22 cellular contexts compared by ENCODE assay signal in genomic region chr12:15114501-15114900, GRCh38.
DNase-seq lines count a peak whose midpoint lies in the region; ATAC-seq lines count a peak whose summit lies in the region.
"Had no signal": no experiment of that assay in that cellular context is flagged by ENCODE, and none has a peak within 500 bp of the region (broad histone marks: within the 10 kb centered on the region; RNA-seq: fewer than 3 reads in every experiment).

No MANE protein-coding gene starts in this region.

- no peak overlapping the region for H3K4ac ChIP-seq in trophoblast cell (ENCODE audit: low read depth, low read length)

- H4K12ac ChIP-seq in trophoblast cell (ENCODE audit: low read depth, low read length), result no peak overlapping the region

- H3K27me3 Mint-ChIP-seq in activated T-cell treated with anti-CD3 and anti-CD28 coated beads, Interleukin-2, amount 50 U/mL, for 72 hours (ENCODE audit: low read depth), result peaks cover 14% of the 10 kb centered on the region

- H3K9me3 Mint-ChIP-seq in activated T-cell treated with anti-CD3 and anti-CD28 coated beads, Interleukin-2, amount 50 U/mL, for 72 hours, result no peaks in the 10 kb centered on the region
- H3K9me3 Mint-ChIP-seq: CD4-positive, alpha-beta memory T cell had no signal

- no peak overlapping the region for H2AFZ ChIP-seq in trophoblast cell (ENCODE audit: insufficient read depth, low read length, poor library complexity)
- H2AFZ ChIP-seq: GM23248 had no signal

- no peak overlapping the region for H2AK5ac ChIP-seq in trophoblast cell (ENCODE audit: low read length)

- no peak overlapping the region for H4K91ac ChIP-seq in trophoblast cell (ENCODE audit: low read depth, low read length)

- H3K27ac Mint-ChIP-seq in activated T-cell treated with anti-CD3 and anti-CD28 coated beads, Interleukin-2, amount 50 U/mL, for 72 hours, result no peak overlapping the region
- H3K27ac Mint-ChIP-seq: CD14-positive monocyte; CD4-positive, alpha-beta memory T cell; HFFc6 had no signal

- no peaks in the 10 kb centered on the region for H3K4me1 ChIP-seq in trophoblast cell (ENCODE audit: control insufficient read depth in 1 of 2, insufficient read depth in 2 of 2, low read length in 2 of 2)
- H3K4me1 ChIP-seq: BLaER1 treated with 17β-estradiol and CSF1 and Interleukin-3, amounts not matched to agents 10 nM and 100 nM; HAP-1 had no signal

- no peak overlapping the region for H3K18ac ChIP-seq in trophoblast cell (ENCODE audit: low read length)

- no CpG with 5 or more reads among the region's 4 CpGs for WGBS in trophoblast cell (ENCODE audit: extremely low coverage, insufficient coverage, insufficient read length)

- H3K36me3 Mint-ChIP-seq in activated T-cell treated with anti-CD3 and anti-CD28 coated beads, Interleukin-2, amount 50 U/mL, for 72 hours (ENCODE audit: insufficient read depth in 2 of 2), result no peaks in the 10 kb centered on the region
- H3K36me3 Mint-ChIP-seq: CD14-positive monocyte; CD4-positive, alpha-beta memory T cell had no signal

- H3K27ac ChIP-seq in caudate nucleus (ENCODE audit: low read depth, low read length), result peak overlapping the region; percentile 37
- H3K27ac ChIP-seq in trophoblast cell (ENCODE audit: low read depth, low read length), result no peak overlapping the region
- H3K27ac ChIP-seq: 22Rv1; BLaER1 treated with 17β-estradiol and CSF1 and Interleukin-3, amounts not matched to agents 10 nM and 100 nM; GM23248 had no signal

- ATAC-seq in activated T-cell treated with anti-CD3 and anti-CD28 coated beads, Interleukin-2, amount 50 U/mL, for 72 hours (replicated peaks in 1 of 2), result no peak
- ATAC-seq: GM12878 had no signal

- no peak overlapping the region for H3K23ac ChIP-seq in trophoblast cell (ENCODE audit: low read length)

- H3K14ac ChIP-seq in trophoblast cell (ENCODE audit: low read length), result no peak overlapping the region

- H3K4me2 ChIP-seq in trophoblast cell (ENCODE audit: low read length), result no peak overlapping the region
- H3K4me2 ChIP-seq: BLaER1 treated with 17β-estradiol and CSF1 and Interleukin-3, amounts not matched to agents 10 nM and 100 nM had no signal

- no peaks in the 10 kb centered on the region for H3K4me1 Mint-ChIP-seq in activated T-cell treated with anti-CD3 and anti-CD28 coated beads, Interleukin-2, amount 50 U/mL, for 72 hours (ENCODE audit: low read depth)
- H3K4me1 Mint-ChIP-seq: CD14-positive monocyte; CD4-positive, alpha-beta memory T cell had no signal

- H3K36me3 ChIP-seq in trophoblast cell (ENCODE audit: control insufficient read depth in 1 of 2, insufficient read depth in 2 of 2, low read length in 2 of 2), result no peaks in the 10 kb centered on the region
- H3K36me3 ChIP-seq: BLaER1 treated with 17β-estradiol and CSF1 and Interleukin-3, amounts not matched to agents 10 nM and 100 nM; HAP-1 had no signal

- no peak overlapping the region for H4K8ac ChIP-seq in trophoblast cell (ENCODE audit: low read depth, low read length)

- no peaks in the 10 kb centered on the region for H3K79me1 ChIP-seq in trophoblast cell (ENCODE audit: low read length)

- H2BK120ac ChIP-seq in trophoblast cell (ENCODE audit: insufficient read depth, low read length, poor library complexity), result no peak overlapping the region

- H2BK5ac ChIP-seq in trophoblast cell (ENCODE audit: low read depth, low read length, poor library complexity), result no peak overlapping the region

- H3K4me3 Mint-ChIP-seq in activated T-cell treated with anti-CD3 and anti-CD28 coated beads, Interleukin-2, amount 50 U/mL, for 72 hours, result no peak overlapping the region
- H3K4me3 Mint-ChIP-seq: CD14-positive monocyte; CD4-positive, alpha-beta memory T cell; HFFc6 had no signal

- H3K4me3 ChIP-seq in trophoblast cell (ENCODE audit: low read depth, low read length), result no peak overlapping the region
- H3K4me3 ChIP-seq: BLaER1 treated with 17β-estradiol and CSF1 and Interleukin-3, amounts not matched to agents 10 nM and 100 nM; GM12878; GM23248; HAP-1 had no signal

- no peaks in the 10 kb centered on the region for H3K79me2 ChIP-seq in trophoblast cell (ENCODE audit: control insufficient read depth, insufficient read depth, low read length, poor library complexity)

- no peak overlapping the region for H2BK12ac ChIP-seq in trophoblast cell (ENCODE audit: low read length)

- DNase-seq in DMS53 (lab: John Stamatoyannopoulos, UW) (peak; percentile 28), DMS53 treated with DMSO at 0.1 percent for 48 hours (lab: John Stamatoyannopoulos, UW; ENCODE audit: unreplicated experiment) (no peak), caudate nucleus (lab: John Stamatoyannopoulos, UW) (peak in 6 of 61 donors; percentile 2 to 71 (median 24)), trophoblast cell (no peak), NCI-H1105 (lab: John Stamatoyannopoulos, UW) (no peak), AG08396 (ENCODE audit: low spot score) (no peak)
- no peak for DNase-seq in activated T-cell treated with anti-CD3 and anti-CD28 coated beads, Interleukin-2, amount 50 U/mL, for 72 hours
- DNase-seq: AML-193; BE2C; Calu3; CD4-positive, alpha-beta memory T cell; COR-L47; DMS79; EL; GDM1; GM23248; HFFc6 had no signal

- no peaks in the 10 kb centered on the region for H3K27me3 ChIP-seq in trophoblast cell (ENCODE audit: insufficient read depth, low read length)
- H3K27me3 ChIP-seq: BE2C; BLaER1 treated with 17β-estradiol and CSF1 and Interleukin-3, amounts not matched to agents 10 nM and 100 nM had no signal

- H3K9me3 ChIP-seq in trophoblast cell (ENCODE audit: insufficient read depth, low read depth, low read length), result no peaks in the 10 kb centered on the region
- H3K9me3 ChIP-seq: BE2C; BLaER1 treated with 17β-estradiol and CSF1 and Interleukin-3, amounts not matched to agents 10 nM and 100 nM; HAP-1 had no signal

- H3K9ac ChIP-seq in trophoblast cell (ENCODE audit: low read length), result peak overlapping the region; percentile 3
- H3K9ac ChIP-seq: BLaER1 treated with 17β-estradiol and CSF1 and Interleukin-3, amounts not matched to agents 10 nM and 100 nM; GM23248 had no signal
